ENCODE assay signal across 11 cellular contexts in genomic region chr2:197052371-197052770, GRCh38.
DNase-seq lines count a peak whose midpoint lies in the region; ATAC-seq and TF ChIP-seq lines count a peak whose summit lies in the region.
"Had no signal": no experiment of that assay in that cellular context is flagged by ENCODE, and none has a peak within 500 bp of the region (broad histone marks: within the 10 kb centered on the region; RNA-seq: fewer than 3 reads in every experiment).

No MANE protein-coding gene starts in this region.

- no peaks in the 10 kb centered on the region for H3K27me3 Mint-ChIP-seq in brain
- H3K27me3 Mint-ChIP-seq: activated B cell treated with CpG ODN at 0.5 μM for 24 hours had no signal

- ATAC-seq in HG03432 (IDR thresholded peaks at IDR 0.05; ENCODE audit: unreplicated experiment) (no peak), GM19463 (IDR thresholded peaks at IDR 0.05; ENCODE audit: unreplicated experiment) (no peak), GM18517 (IDR thresholded peaks at IDR 0.05; ENCODE audit: unreplicated experiment) (no peak)

- peaks cover 4% of the 10 kb centered on the region for H3K4me1 Mint-ChIP-seq in brain
- H3K4me1 Mint-ChIP-seq: activated B cell treated with CpG ODN at 0.5 μM for 24 hours had no signal

- H3K27ac Mint-ChIP-seq in brain = peak overlapping the region in 3 of 5 experiments; percentile 27 to 67 (median 52)
- H3K27ac Mint-ChIP-seq: activated B cell treated with CpG ODN at 0.5 μM for 24 hours had no signal

- peaks cover 7 to 40% (median 20%) of the 10 kb centered on the region in 5 experiments for H3K9me3 Mint-ChIP-seq in brain

- DNase-seq in AG09319 (ENCODE audit: extremely low read depth, low read depth) (peak; percentile 23), DMS 273 treated with DMSO at 0.1 percent for 48 hours (lab: John Stamatoyannopoulos, UW) (peak; percentile 81), NCI-H2196 (lab: John Stamatoyannopoulos, UW; ENCODE audit: unreplicated experiment) (peak; percentile 32), NCI-H1930 (lab: John Stamatoyannopoulos, UW) (no peak)
- DNase-seq: activated B cell treated with CpG ODN at 0.5 μM for 24 hours, amygdala, posterior cingulate gyrus had no signal

- peak overlapping the region in 1 of 5 experiments; percentile 18 for H3K4me3 Mint-ChIP-seq in brain
- H3K4me3 Mint-ChIP-seq: activated B cell treated with CpG ODN at 0.5 μM for 24 hours had no signal

- TF ChIP-seq CTCF in AG09319 (IDR thresholded peaks at IDR 0.05; ENCODE audit: low read depth, low read length) = no peak
- no peak for TF ChIP-seq CTCF in brain (conservative IDR thresholded peaks at IDR 0.05)

- H3K36me3 Mint-ChIP-seq in brain = peaks cover 61% of the 10 kb centered on the region

Comparison
In these comparisons a context has a peak if more than half of its experiments do, and no peak if none do; other contexts are left out.
1. DNase-seq: peak in AG09319 (single experiment), DMS 273 treated with DMSO at 0.1 percent for 48 hours (single experiment) and NCI-H2196 (single experiment); none in NCI-H1930 (0 of 2).